In the genomic region with DNA sequence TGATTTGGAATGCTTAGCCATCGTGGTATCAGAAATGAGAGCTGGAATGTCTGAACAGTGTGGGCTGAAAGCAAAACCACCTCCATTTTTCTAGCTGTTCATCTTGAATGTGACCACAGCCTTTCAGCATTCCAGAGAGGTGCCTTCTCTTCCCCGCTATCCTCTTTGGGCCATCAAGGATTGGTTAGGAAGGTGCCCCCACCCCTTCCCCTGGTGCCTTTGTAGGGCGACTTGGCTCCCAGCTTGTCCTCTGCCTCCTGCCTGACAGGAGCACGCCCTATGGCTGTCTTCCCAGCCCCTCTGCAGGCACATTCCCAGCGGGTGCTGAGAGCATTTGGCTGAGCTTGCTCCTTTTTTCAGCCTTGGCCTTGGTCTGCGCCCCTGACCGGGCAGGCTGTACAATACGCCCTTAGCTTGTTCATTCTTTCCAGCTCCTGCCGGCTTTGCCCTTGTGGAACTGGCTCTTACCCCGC, we compare ENCODE assay signal across 12 cellular contexts.
DNase-seq lines count a peak whose midpoint lies in the region; ATAC-seq, FAIRE-seq and TF ChIP-seq lines count a peak whose summit lies in the region.
"Had no signal": no experiment of that assay in that cellular context is flagged by ENCODE, and none has a peak within 500 bp of the region (broad histone marks: within the 10 kb centered on the region; RNA-seq: fewer than 3 reads in every experiment).

No MANE protein-coding gene starts in this region.

- H3K4me2 ChIP-seq in keratinocyte (ENCODE audit: control insufficient read depth, extremely low read depth, insufficient read depth, low read depth, low read length): peak overlapping the region; percentile 37
- H3K4me2 ChIP-seq: KMS-11 had no signal

- H3K27ac ChIP-seq in caudate nucleus (ENCODE audit: low read depth, low read length): peak overlapping the region; percentile 76
- peak overlapping the region; percentile 51 for H3K27ac ChIP-seq in keratinocyte (ENCODE audit: control insufficient read depth, insufficient read depth, low read length)
- H3K27ac ChIP-seq in gastrocnemius medialis: peak overlapping the region; percentile 86 to 91 (median 88)
- H3K27ac ChIP-seq: cardiac muscle cell, KMS-11 had no signal

- no peaks in the 10 kb centered on the region for H3K27me3 Mint-ChIP-seq in activated CD4-positive, alpha-beta T cell treated with anti-CD3 and anti-CD28 coated beads, Interleukin-2, amount 10 ng/mL, durations not matched to agents 7 days and 5 days

- H3K36me3 ChIP-seq in keratinocyte (ENCODE audit: control insufficient read depth in 2 of 2, extremely low read depth in 1 of 2, insufficient read depth in 2 of 2, low read length in 2 of 2) (no peaks in the 10 kb centered on the region), gastrocnemius medialis (no peaks in the 10 kb centered on the region)
- H3K36me3 ChIP-seq: cardiac muscle cell had no signal

- no peaks in the 10 kb centered on the region for H3K79me2 ChIP-seq in keratinocyte (ENCODE audit: control insufficient read depth, insufficient read depth, low read length)

- ATAC-seq in gastrocnemius medialis (peak; percentile 32 to 66), HG02642 (IDR thresholded peaks at IDR 0.05; ENCODE audit: poor library complexity, unreplicated experiment) (no peak)

- peak; percentile 29 for FAIRE-seq in keratinocyte (lab: Jason Lieb, UNC)

- dilution Hi-C loops in keratinocyte (cut with MboI; ENCODE audit: extremely low pct_ligation_motif_present, low sequenced_read_pairs): no loop called here

- peak overlapping the region; percentile 31 for H3K9ac ChIP-seq in keratinocyte (ENCODE audit: control insufficient read depth, extremely low read depth, insufficient read depth, low read length)
- H3K9ac ChIP-seq: KMS-11 had no signal

- no peak overlapping the region for H3K27ac Mint-ChIP-seq in activated CD4-positive, alpha-beta T cell treated with anti-CD3 and anti-CD28 coated beads, Interleukin-2, amount 10 ng/mL, durations not matched to agents 7 days and 5 days

- H3K27me3 ChIP-seq in keratinocyte (ENCODE audit: control insufficient read depth, extremely low read depth, insufficient read depth, low read length) (no peaks in the 10 kb centered on the region), gastrocnemius medialis (no peaks in the 10 kb centered on the region)
- H3K27me3 ChIP-seq: cardiac muscle cell had no signal

- peak overlapping the region; percentile 75 for H2AFZ ChIP-seq in keratinocyte (ENCODE audit: control insufficient read depth, low read length)

- peak overlapping the region in 1 of 3 experiments; percentile 12 for H3K4me3 ChIP-seq in keratinocyte (ENCODE audit: control insufficient read depth in 2 of 3, extremely low read depth in 1 of 3, insufficient read depth in 2 of 3, low read depth in 1 of 3, low read length in 3 of 3)
- peak overlapping the region; percentile 23 to 40 (median 32) for H3K4me3 ChIP-seq in gastrocnemius medialis
- H3K4me3 ChIP-seq: cardiac muscle cell had no signal

- TF ChIP-seq CTCF in keratinocyte (optimal IDR thresholded peaks at IDR 0.05 in 1 of 3, IDR thresholded peaks at IDR 0.05 in 1 of 3, conservative IDR thresholded peaks at IDR 0.05 in 1 of 3; ENCODE audit: extremely low read depth in 1 of 3, insufficient read depth in 2 of 3, low read length in 3 of 3) (no peak), gastrocnemius medialis (IDR thresholded peaks at IDR 0.05 in 4 of 5, conservative IDR thresholded peaks at IDR 0.05 in 1 of 5) (no peak)

- no peaks in the 10 kb centered on the region for H3K9me3 ChIP-seq in keratinocyte (ENCODE audit: control insufficient read depth, low read depth, low read length)
- H3K9me3 ChIP-seq in gastrocnemius medialis: no peaks in the 10 kb centered on the region

- POLR2A ChIA-PET in activated CD4-positive, alpha-beta T cell treated with anti-CD3 and anti-CD28 coated beads, Interleukin-2, amount 10 ng/mL, durations not matched to agents 7 days and 5 days (lab: Charles Lee): no interaction called here

- H3K36me3 Mint-ChIP-seq in activated CD4-positive, alpha-beta T cell treated with anti-CD3 and anti-CD28 coated beads, Interleukin-2, amount 10 ng/mL, durations not matched to agents 7 days and 5 days (ENCODE audit: low read depth): peaks cover 14% of the 10 kb centered on the region

- no peak overlapping the region for H3K4me3 Mint-ChIP-seq in activated CD4-positive, alpha-beta T cell treated with anti-CD3 and anti-CD28 coated beads, Interleukin-2, amount 10 ng/mL, durations not matched to agents 7 days and 5 days
- H3K4me3 Mint-ChIP-seq: T-helper 1 cell treated with Interleukin-12 subunit alpha and Interleukin-12 subunit beta and Interleukin-4 antibody, amounts not matched to agents 30 μg/mL and 1 μg/mL, for 36 hours had no signal

- H3K4me1 Mint-ChIP-seq in activated CD4-positive, alpha-beta T cell treated with anti-CD3 and anti-CD28 coated beads, Interleukin-2, amount 10 ng/mL, durations not matched to agents 7 days and 5 days: peaks cover 52% of the 10 kb centered on the region

- no peaks in the 10 kb centered on the region for H4K20me1 ChIP-seq in keratinocyte (ENCODE audit: control insufficient read depth, extremely low read depth, insufficient read depth, low read length)

- in situ Hi-C loops in gastrocnemius medialis (cut with MboI; ENCODE audit: low sequenced_read_pairs in 4 of 4): loop anchor here in 3 of 4 donors (10.0 to 25.0 kb wide), 2 partner anchors 117 to 129 kb away; no protein-coding TSS in a partner anchor

- peaks cover 62% of the 10 kb centered on the region for H3K4me1 ChIP-seq in keratinocyte (ENCODE audit: control insufficient read depth, extremely low read depth, insufficient read depth, low read length)
- peaks cover 78 to 80% of the 10 kb centered on the region in 2 donors for H3K4me1 ChIP-seq in gastrocnemius medialis

- TF ChIP-seq POLR2A in gastrocnemius medialis (IDR thresholded peaks at IDR 0.05): peak in 1 of 2 donors; percentile 22

- DNase-seq in ELR (ENCODE audit: low read depth) (peak; percentile 19), caudate nucleus (lab: John Stamatoyannopoulos, UW) (peak in 53 of 61 donors; percentile 7 to 99 (median 49)), keratinocyte (ENCODE audit: low read depth, low spot score) (no peak), gastrocnemius medialis (peak; percentile 73 to 88), NCI-H187 (lab: John Stamatoyannopoulos, UW) (no peak)
- no peak for DNase-seq in activated CD4-positive, alpha-beta T cell treated with anti-CD3 and anti-CD28 coated beads, Interleukin-2, amount 10 ng/mL, durations not matched to agents 7 days and 5 days
- DNase-seq in activated CD8-positive, alpha-beta memory T cell treated with anti-CD3 and anti-CD28 coated beads, Interleukin-2, amount 50 U/mL, for 4 hours: no peak
- DNase-seq: DND-41 had no signal

- H3K9me3 Mint-ChIP-seq in activated CD4-positive, alpha-beta T cell treated with anti-CD3 and anti-CD28 coated beads, Interleukin-2, amount 10 ng/mL, durations not matched to agents 7 days and 5 days: peaks cover 2% of the 10 kb centered on the region
- H3K9me3 Mint-ChIP-seq: T-helper 1 cell treated with Interleukin-12 subunit alpha and Interleukin-12 subunit beta and Interleukin-4 antibody, amounts not matched to agents 30 μg/mL and 1 μg/mL, for 36 hours had no signal

- CTCF ChIA-PET in activated CD4-positive, alpha-beta T cell treated with anti-CD3 and anti-CD28 coated beads, Interleukin-2, amount 10 ng/mL, durations not matched to agents 7 days and 5 days (lab: Charles Lee): interaction anchor here (1.0 to 4.5 kb wide), 5 partner anchors 9 to 45 kb away, joined by 3 to 26 read pairs (median 4); no protein-coding TSS in a partner anchor

- intact Hi-C loops in gastrocnemius medialis (cut with DNase I; ENCODE audit: low total_unique reads): loop anchor here (2.0 to 10.0 kb wide), 3 partner anchors 57 to 439 kb away; partner anchors contain the start of gene CD164

- no peaks in the 10 kb centered on the region for H3K9me1 ChIP-seq in keratinocyte (ENCODE audit: control insufficient read depth, extremely low read depth, insufficient read depth, low read length)

Comparison
In these comparisons a context has a peak if more than half of its experiments do, and no peak if none do; other contexts are left out.
1. DNase-seq: peak in ELR (single experiment), caudate nucleus (53 of 61) and gastrocnemius medialis (2 of 2); none in keratinocyte (single experiment), NCI-H187 (0 of 2), activated CD4-positive, alpha-beta T cell treated with anti-CD3 and anti-CD28 coated beads, Interleukin-2, amount 10 ng/mL, durations not matched to agents 7 days and 5 days (single experiment) and activated CD8-positive, alpha-beta memory T cell treated with anti-CD3 and anti-CD28 coated beads, Interleukin-2, amount 50 U/mL, for 4 hours (single experiment).
2. Peak in every context shown above with its lines, with median percentiles within 50 percentile points of each other: H3K27ac ChIP-seq.